14 cellular contexts compared by ENCODE assay signal in genomic region chr3:150597646-150598045, GRCh38. TPM values are rescaled to one million over a fixed set of nuclear protein-coding genes. Genes with fewer than 3 reads are reported as not detected.
A peak's percentile ranks its signal among the peaks of the same experiment; 100 is the strongest.
DNase-seq lines count a peak whose midpoint lies in the region; ATAC-seq, FAIRE-seq and TF ChIP-seq lines count a peak whose summit lies in the region.
"Had no signal": no experiment of that assay in that cellular context is flagged by ENCODE, and none has a peak within 500 bp of the region (broad histone marks: within the 10 kb centered on the region; RNA-seq: fewer than 3 reads in every experiment).

No MANE protein-coding gene starts in this region.

- H3K4me1 Mint-ChIP-seq in Caco-2 (ENCODE audit: low read depth, unreplicated experiment) = peaks cover 30% of the 10 kb centered on the region

- ATAC-seq in PC-3 = no peak
- no peak for ATAC-seq in K562
- no peak for ATAC-seq in gastroesophageal sphincter
- ATAC-seq: GM23338 had no signal

- peaks cover 91% of the 10 kb centered on the region for H3K79me2 ChIP-seq in Karpas-422 (ENCODE audit: low read length)
- peaks cover 93% of the 10 kb centered on the region for H3K79me2 ChIP-seq in PC-3 (ENCODE audit: low read length)
- peaks cover 96% of the 10 kb centered on the region for H3K79me2 ChIP-seq in K562 (ENCODE audit: control insufficient read depth, insufficient read depth, low read length)

- CTCF ChIA-PET in PC-3 (lab: Charles Lee) = no interaction called here
- CTCF ChIA-PET in K562 (lab: Yijun Ruan, JAX; ENCODE audit: low intra/inter-chr PET ratio) = no interaction called here
- CTCF ChIA-PET in Caco-2 (lab: Charles Lee) = no interaction called here

- peak overlapping the region; percentile 90 for H3K27ac ChIP-seq in Karpas-422 (ENCODE audit: low read length)
- H3K27ac ChIP-seq in PC-3 (ENCODE audit: low read length) = no peak overlapping the region
- no peak overlapping the region for H3K27ac ChIP-seq in K562 (ENCODE audit: extremely low read depth, low read depth, low read length)
- no peak overlapping the region for H3K27ac ChIP-seq in gastroesophageal sphincter

- TF ChIP-seq CTCF in PC-3 (conservative IDR thresholded peaks at IDR 0.05; ENCODE audit: low read depth, low read length) (no peak), K562 (IDR thresholded peaks at IDR 0.05 in 2 of 3, conservative IDR thresholded peaks at IDR 0.05 in 1 of 3; ENCODE audit: insufficient read depth in 2 of 3, low read depth in 1 of 3, low read length in 3 of 3) (no peak), Caco-2 (IDR thresholded peaks at IDR 0.05; ENCODE audit: insufficient read depth in 1 of 2, low read depth in 1 of 2, low read length in 1 of 2, severe bottlenecking in 1 of 2, unreplicated experiment in 1 of 2) (no peak), gastroesophageal sphincter (IDR thresholded peaks at IDR 0.05) (no peak)

- TF ChIP-seq EP300 in K562 (IDR thresholded peaks at IDR 0.05; ENCODE audit: low read length) = no peak
- TF ChIP-seq EP300 in gastroesophageal sphincter (IDR thresholded peaks at IDR 0.05) = no peak

- H3K4me1 ChIP-seq in Karpas-422 (ENCODE audit: low read length) (peaks cover 43% of the 10 kb centered on the region), PC-3 (ENCODE audit: insufficient read depth, low read length) (peaks cover 43% of the 10 kb centered on the region), K562 (replicated peaks in 1 of 2; ENCODE audit: control insufficient read depth in 2 of 2, insufficient read depth in 2 of 2, low read length in 2 of 2) (peaks cover 6 to 36% of the 10 kb centered on the region in 2 experiments), Caco-2 (peaks cover 28% of the 10 kb centered on the region), gastroesophageal sphincter (peaks cover 0 to 9% (median 3%) of the 10 kb centered on the region in 3 donors)

- H3K9ac ChIP-seq in Karpas-422 (ENCODE audit: low read length) (no peak overlapping the region), PC-3 (ENCODE audit: low read length) (no peak overlapping the region), K562 (ENCODE audit: insufficient read depth in 1 of 2, low read depth in 2 of 2, low read length in 2 of 2) (peak overlapping the region in 1 of 2 experiments; percentile 17; a peak in 2 of 4 replicates)

- H3K36me3 ChIP-seq in Karpas-422 (ENCODE audit: insufficient read depth, low read length) (no peaks in the 10 kb centered on the region), PC-3 (ENCODE audit: low read depth, low read length) (no peaks in the 10 kb centered on the region; the same call in 1 of the 2 replicates), K562 (ENCODE audit: control insufficient read depth, insufficient read depth, low read length) (peaks cover 10% of the 10 kb centered on the region; the same call in 2 of the 3 replicates), Caco-2 (ENCODE audit: control insufficient read depth, insufficient read depth, low read length) (no peaks in the 10 kb centered on the region), gastroesophageal sphincter (no peaks in the 10 kb centered on the region)
- H3K36me3 ChIP-seq: BLaER1 treated with 17β-estradiol and CSF1 and Interleukin-3, amounts not matched to agents 10 nM and 100 nM had no signal

- H3F3A ChIP-seq in PC-3 (ENCODE audit: low read length, unreplicated experiment) = peaks cover 15% of the 10 kb centered on the region

- H2AFZ ChIP-seq in Karpas-422 (ENCODE audit: low read length) (no peak overlapping the region), PC-3 (ENCODE audit: low read length) (no peak overlapping the region), K562 (ENCODE audit: low read depth, low read length) (no peak overlapping the region)
- H2AFZ ChIP-seq: GM23338 had no signal

- no peaks in the 10 kb centered on the region for H3K27me3 Mint-ChIP-seq in Caco-2 (ENCODE audit: insufficient read depth, unreplicated experiment)
- H3K27me3 Mint-ChIP-seq: CD4-positive, alpha-beta T cell had no signal

- DNase-seq in Karpas-422 (no peak), PC-3 (no peak), K562 (ENCODE audit: extremely low read depth in 1 of 4, low spot score in 3 of 4) (no peak), posterior vena cava (ENCODE audit: low spot score) (peak; percentile 68), NCI-H1417 treated with DMSO at 0.1 percent for 48 hours (lab: John Stamatoyannopoulos, UW) (no peak), Caco-2 (no peak)
- DNase-seq: 8988T; CD4-positive, alpha-beta T cell; DMS79; H9 had no signal

- H3K36me3 Mint-ChIP-seq in Caco-2 (ENCODE audit: insufficient read depth, unreplicated experiment) = peaks cover 29% of the 10 kb centered on the region

- no peak for FAIRE-seq in K562 (lab: Jason Lieb, UNC)
- FAIRE-seq: GM12891 had no signal

- no peak for TF ChIP-seq RAD21 in K562 (CRISPR knock-in tag; conservative IDR thresholded peaks at IDR 0.05 in 1 of 2, IDR thresholded peaks at IDR 0.05 in 1 of 2)

- no peaks in the 10 kb centered on the region for H3K9me1 ChIP-seq in K562 (ENCODE audit: control insufficient read depth, insufficient read depth, low read length)

- WGBS in K562 (ENCODE audit: insufficient coverage, low coverage, missing lambda C conversion rate) = 21% methylated on average over 4 of the region's 4 CpGs
- WGBS in gastroesophageal sphincter (ENCODE audit: low coverage in 1 of 2), 2 donors = 89 to 92% methylated on average over 4 of the region's 4 CpGs

- BruUV-seq in PC-3 (replicated peaks; lab: Mats Ljungman, UMichigan) (no TSS peak), K562 (replicated peaks; lab: Mats Ljungman, UMichigan) (no TSS peak), Caco-2 (replicated peaks; lab: Mats Ljungman, UMichigan) (no TSS peak)

- H3K27me3 ChIP-seq in Karpas-422 (ENCODE audit: low read length) (no peaks in the 10 kb centered on the region), PC-3 (ENCODE audit: low read length) (no peaks in the 10 kb centered on the region), K562 (ENCODE audit: control insufficient read depth in 2 of 2, insufficient read depth in 2 of 2, low read length in 2 of 2) (no peaks in the 10 kb centered on the region), Caco-2 (replicated peaks; ENCODE audit: control insufficient read depth, insufficient read depth, low read length) (no peaks in the 10 kb centered on the region), gastroesophageal sphincter (no peaks in the 10 kb centered on the region)
- H3K27me3 ChIP-seq: BLaER1 treated with 17β-estradiol and CSF1 and Interleukin-3, amounts not matched to agents 10 nM and 100 nM had no signal

- no peak overlapping the region for H3K27ac Mint-ChIP-seq in Caco-2 (ENCODE audit: unreplicated experiment)
- H3K27ac Mint-ChIP-seq: CD4-positive, alpha-beta T cell had no signal

- H3K9me3 Mint-ChIP-seq in Caco-2 (ENCODE audit: unreplicated experiment) = no peaks in the 10 kb centered on the region
- H3K9me3 Mint-ChIP-seq: CD4-positive, alpha-beta T cell; GM23338; H9 had no signal

- TF ChIP-seq POLR2A in K562 (conservative IDR thresholded peaks at IDR 0.05) (no peak), gastroesophageal sphincter (IDR thresholded peaks at IDR 0.05) (no peak)

- H3K4me3 ChIP-seq in Karpas-422 (ENCODE audit: low read length) (no peak overlapping the region), PC-3 (ENCODE audit: low read length) (no peak overlapping the region), K562 (no peak overlapping the region), Caco-2 (ENCODE audit: low read depth, low read length) (no peak overlapping the region), gastroesophageal sphincter (no peak overlapping the region)
- H3K4me3 ChIP-seq: GM23338 had no signal

- H3K4me2 ChIP-seq in Karpas-422 (ENCODE audit: low read depth, low read length, poor library complexity, severe bottlenecking) = peak overlapping the region; percentile 92
- 0 out of 2 replicates have a peak overlapping the region, but pooled peaks have one; percentile 94 for H3K4me2 ChIP-seq in PC-3 (ENCODE audit: low read length)
- H3K4me2 ChIP-seq in K562 (ENCODE audit: insufficient read depth, low read length) = peak overlapping the region; percentile 33; the same call in 1 of the 2 replicates
- H3K4me2 ChIP-seq: GM23338 had no signal

- no peaks in the 10 kb centered on the region for H3K9me2 ChIP-seq in Karpas-422 (replicated peaks; ENCODE audit: insufficient read depth, low read length)
- H3K9me2 ChIP-seq in PC-3 (replicated peaks; ENCODE audit: low read length) = no peaks in the 10 kb centered on the region

- H3K9me3 ChIP-seq in Karpas-422 (ENCODE audit: low read length) = no peaks in the 10 kb centered on the region
- no peaks in the 10 kb centered on the region for H3K9me3 ChIP-seq in PC-3 (ENCODE audit: low read length)
- no peaks in the 10 kb centered on the region for H3K9me3 ChIP-seq in K562 (replicated peaks; ENCODE audit: control insufficient read depth, insufficient read depth, low read depth, low read length)
- no peaks in the 10 kb centered on the region for H3K9me3 ChIP-seq in Caco-2
- H3K9me3 ChIP-seq in gastroesophageal sphincter = no peaks in the 10 kb centered on the region

- POLR2A ChIA-PET in PC-3 (lab: Charles Lee; ENCODE audit: unreplicated experiment) (no interaction called here), K562 (lab: Yijun Ruan, JAX) (interaction anchor here (1.5 to 1.6 kb wide), 2 partner anchors 9 to 13 kb away, joined by 5 read pairs; no protein-coding TSS in a partner anchor), Caco-2 (lab: Charles Lee) (no interaction called here)

- intact Hi-C loops in PC-3 (cut with micrococcal nuclease) (no loop called here), K562 (cut with micrococcal nuclease) (no loop called here), posterior vena cava (cut with DNase I) (no loop called here), Caco-2 (cut with micrococcal nuclease; ENCODE audit: unreplicated experiment) (no loop called here)

- in situ Hi-C loops in K562 (cut with MboI) = no loop called here

- no peaks in the 10 kb centered on the region for H4K20me1 ChIP-seq in Karpas-422 (ENCODE audit: insufficient read depth, low read depth, low read length)
- H4K20me1 ChIP-seq in PC-3 (ENCODE audit: low read length) = no peaks in the 10 kb centered on the region
- H4K20me1 ChIP-seq in K562 (replicated peaks; ENCODE audit: control insufficient read depth, insufficient read depth, low read length) = no peaks in the 10 kb centered on the region
- H4K20me1 ChIP-seq: BLaER1 treated with 17β-estradiol and CSF1 and Interleukin-3, amounts not matched to agents 10 nM and 100 nM had no signal

- H3K4me3 Mint-ChIP-seq in Caco-2 (ENCODE audit: unreplicated experiment) = no peak overlapping the region
- H3K4me3 Mint-ChIP-seq: CD4-positive, alpha-beta T cell; GM23338; H9 had no signal

RNA-seq across cellular contexts. Expression of gene SELENOT, which starts 5.5 kb away (rescaled TPM):
- total RNA-seq in Karpas-422 (2014; rRNA removed; shearing (Covaris generic); ENCODE audit: low replicate concordance) = 72.8 and 306 TPM in 2 replicates
- total RNA-seq in PC-3 (2014; rRNA removed) (109 and 119 TPM in 2 replicates), K562 (2014; rRNA removed) (33.0 and 107 TPM in 2 replicates), K562 (2014; rRNA removed; fragmentation: Illumina TruSeq; extraction: Trizol) (91.9 and 96.1 TPM in 2 replicates), K562 (2015; rRNA removed; fragmentation: Illumina TruSeq; extraction: Trizol) (64.5 and 65.0 TPM in 2 replicates), K562 (2021) (72.0 and 74.0 TPM in 2 replicates), posterior vena cava (100 to 1,000 TPM in 1 of 2 donors, 10 to 100 TPM in 1; 91.6 to 118 TPM), Caco-2 (2022) (121 and 124 TPM in 2 replicates), gastroesophageal sphincter (100 to 1,000 TPM in 2 of 4 donors, 10 to 100 TPM in 2; 46.1 to 167 (median 97.2) TPM)
- total RNA-seq in K562 (2011; cell fraction: chromatin; rRNA removed; ENCODE audit: low replicate concordance) = 133 and 136 TPM in 2 replicates
- 117 and 123 TPM in 2 replicates for total RNA-seq in K562 (2011; cell fraction: nucleolus; rRNA removed)
- 217 and 281 TPM in 2 replicates for total RNA-seq in K562 (2011; cell fraction: nucleoplasm; rRNA removed)
- polyA plus RNA-seq in K562 (2011; rRNA removed) (273 and 411 TPM in 2 replicates), K562 (2014; fragmentation: Illumina TruSeq; extraction: Trizol) (132 and 151 TPM in 2 replicates), K562 (2014; fragmentation: Nextera tagmentation; extraction: Ambion mirVana) (100 to 1,000 TPM; 261 to 317 TPM), K562 (2014; rRNA removed) (67.4 and 84.2 TPM in 2 replicates)
- 213 and 267 TPM in 2 replicates for polyA plus RNA-seq in K562 (2011; cell fraction: cytosol; rRNA removed)
- 157 and 163 TPM in 2 replicates for polyA plus RNA-seq in K562 (2011; cell fraction: nucleus; rRNA removed)
- polyA plus RNA-seq in K562 (2012) = 69.8 and 94.5 TPM in 2 replicates
- 314 and 366 TPM in 2 replicates for polyA minus RNA-seq in K562 (2011; rRNA and poly(A)+ RNA removed)
- polyA minus RNA-seq in K562 (2011; cell fraction: cytosol; rRNA and poly(A)+ RNA removed) = 55.2 and 99.0 TPM in 2 replicates
- 27.2 and 43.2 TPM in 2 replicates for polyA minus RNA-seq in K562 (2011; cell fraction: nucleus; rRNA and poly(A)+ RNA removed)

RNA-seq across cellular contexts. Expression of gene EIF2A, which starts 51.1 kb away (rescaled TPM):
- total RNA-seq in Karpas-422 (2014; rRNA removed; shearing (Covaris generic); ENCODE audit: low replicate concordance) = 147 and 161 TPM in 2 replicates
- total RNA-seq in PC-3 (2014; rRNA removed) = 67.9 and 92.4 TPM in 2 replicates
- 108 and 296 TPM in 2 replicates for total RNA-seq in K562 (2011; cell fraction: chromatin; rRNA removed; ENCODE audit: low replicate concordance)
- 44.5 and 67.6 TPM in 2 replicates for total RNA-seq in K562 (2011; cell fraction: nucleolus; rRNA removed)
- 111 and 161 TPM in 2 replicates for total RNA-seq in K562 (2011; cell fraction: nucleoplasm; rRNA removed)
- 99.8 and 168 TPM in 2 replicates for total RNA-seq in K562 (2014; rRNA removed)
- total RNA-seq in K562 (2014; rRNA removed; fragmentation: Illumina TruSeq; extraction: Trizol) = 178 and 206 TPM in 2 replicates
- total RNA-seq in K562 (2015; rRNA removed; fragmentation: Illumina TruSeq; extraction: Trizol) = 139 and 146 TPM in 2 replicates
- total RNA-seq in K562 (2021) = 106 and 115 TPM in 2 replicates
- 181 and 193 TPM in 2 replicates for polyA plus RNA-seq in K562 (2011; rRNA removed)
- 67.1 and 141 TPM in 2 replicates for polyA plus RNA-seq in K562 (2011; cell fraction: cytosol; rRNA removed)
- 51.4 and 121 TPM in 2 replicates for polyA plus RNA-seq in K562 (2011; cell fraction: nucleus; rRNA removed)
- 77.8 and 158 TPM in 2 replicates for polyA plus RNA-seq in K562 (2012)
- 158 and 192 TPM in 2 replicates for polyA plus RNA-seq in K562 (2014; fragmentation: Illumina TruSeq; extraction: Trizol)
- polyA plus RNA-seq in K562 (2014; fragmentation: Nextera tagmentation; extraction: Ambion mirVana) = 100 to 1,000 TPM; 130 to 172 TPM
- 129 and 166 TPM in 2 replicates for polyA plus RNA-seq in K562 (2014; rRNA removed)
- 237 and 320 TPM in 2 replicates for polyA minus RNA-seq in K562 (2011; rRNA and poly(A)+ RNA removed)
- 80.2 and 84.4 TPM in 2 replicates for polyA minus RNA-seq in K562 (2011; cell fraction: cytosol; rRNA and poly(A)+ RNA removed)
- polyA minus RNA-seq in K562 (2011; cell fraction: nucleus; rRNA and poly(A)+ RNA removed) = 63.4 and 106 TPM in 2 replicates
- total RNA-seq in posterior vena cava = 10 to 100 TPM; 73.1 to 75.5 TPM
- total RNA-seq in Caco-2 (2022) = 97.1 and 103 TPM in 2 replicates
- 100 to 1,000 TPM in 3 of 4 donors, 10 to 100 TPM in 1; 98.4 to 178 (median 140) TPM for total RNA-seq in gastroesophageal sphincter

RNA-seq across cellular contexts. Expression of gene SERP1, which starts 51.4 kb away (rescaled TPM):
- total RNA-seq in Karpas-422 (2014; rRNA removed; shearing (Covaris generic); ENCODE audit: low replicate concordance) = 168 and 321 TPM in 2 replicates
- 439 and 552 TPM in 2 replicates for total RNA-seq in PC-3 (2014; rRNA removed)
- 47.1 and 59.9 TPM in 2 replicates for total RNA-seq in K562 (2011; cell fraction: chromatin; rRNA removed; ENCODE audit: low replicate concordance)
- 50.2 and 53.3 TPM in 2 replicates for total RNA-seq in K562 (2011; cell fraction: nucleolus; rRNA removed)
- 57.8 and 84.3 TPM in 2 replicates for total RNA-seq in K562 (2011; cell fraction: nucleoplasm; rRNA removed)
- total RNA-seq in K562 (2014; rRNA removed) = 443 and 512 TPM in 2 replicates
- 121 and 129 TPM in 2 replicates for total RNA-seq in K562 (2014; rRNA removed; fragmentation: Illumina TruSeq; extraction: Trizol)
- 101 and 109 TPM in 2 replicates for total RNA-seq in K562 (2015; rRNA removed; fragmentation: Illumina TruSeq; extraction: Trizol)
- total RNA-seq in K562 (2021) = 147 TPM in 2 replicates
- 122 and 142 TPM in 2 replicates for polyA plus RNA-seq in K562 (2011; rRNA removed)
- 93.1 and 259 TPM in 2 replicates for polyA plus RNA-seq in K562 (2011; cell fraction: cytosol; rRNA removed)
- 80.0 and 102 TPM in 2 replicates for polyA plus RNA-seq in K562 (2011; cell fraction: nucleus; rRNA removed)
- polyA plus RNA-seq in K562 (2012) = 134 and 164 TPM in 2 replicates
- 85.2 and 94.4 TPM in 2 replicates for polyA plus RNA-seq in K562 (2014; fragmentation: Illumina TruSeq; extraction: Trizol)
- 10 to 100 TPM; 38.6 to 42.4 TPM for polyA plus RNA-seq in K562 (2014; fragmentation: Nextera tagmentation; extraction: Ambion mirVana)
- 190 and 246 TPM in 2 replicates for polyA plus RNA-seq in K562 (2014; rRNA removed)
- polyA minus RNA-seq in K562 (2011; rRNA and poly(A)+ RNA removed) = 93.5 and 108 TPM in 2 replicates
- 88.9 and 124 TPM in 2 replicates for polyA minus RNA-seq in K562 (2011; cell fraction: cytosol; rRNA and poly(A)+ RNA removed)
- 71.1 and 134 TPM in 2 replicates for polyA minus RNA-seq in K562 (2011; cell fraction: nucleus; rRNA and poly(A)+ RNA removed)
- 10 to 100 TPM; 72.8 to 74.9 TPM for total RNA-seq in posterior vena cava
- 89.4 and 90.8 TPM in 2 replicates for total RNA-seq in Caco-2 (2022)
- total RNA-seq in gastroesophageal sphincter = 100 to 1,000 TPM in 3 of 4 donors, 10 to 100 TPM in 1; 72.8 to 187 (median 154) TPM

Comparison
In these comparisons a context has a peak if more than half of its experiments do, and no peak if none do; other contexts are left out.
1. H3K4me2 ChIP-seq: peak in every context shown above with its lines; median percentile 94 in PC-3; 92 in Karpas-422; 33 in K562.